In genomic region chr20:288956-289692, GRCh38 we compare ENCODE assay signal across 11 cellular contexts. TPM values are rescaled to one million over a fixed set of nuclear protein-coding genes. Genes with fewer than 3 reads are reported as not detected.
DNase-seq lines count a peak whose midpoint lies in the region; FAIRE-seq and TF ChIP-seq lines count a peak whose summit lies in the region.
"Had no signal": no experiment of that assay in that cellular context is flagged by ENCODE, and none has a peak within 500 bp of the region (broad histone marks: within the 10 kb centered on the region; RNA-seq: fewer than 3 reads in every experiment).

No MANE protein-coding gene starts in this region.

- H3K4me3 ChIP-seq in endodermal cell (ENCODE audit: low read length) (peak overlapping the region; percentile 95), retinal pigment epithelial cell (ENCODE audit: low read length) (peak overlapping the region; percentile 97)

- H3K4me1 ChIP-seq in endodermal cell (ENCODE audit: control insufficient read depth, insufficient read depth, low read length): no peaks in the 10 kb centered on the region

- peaks cover 14% of the 10 kb centered on the region for H3K36me3 Mint-ChIP-seq in endodermal cell (ENCODE audit: low read depth)

- FAIRE-seq in GM12891 (lab: Jason Lieb, UNC) (peak; percentile 67), H54 (lab: Jason Lieb, UNC) (no peak)

- TF ChIP-seq POLR2A in GM12891 (IDR thresholded peaks at IDR 0.05; ENCODE audit: low read depth, low read length) (no peak), H54 (IDR thresholded peaks at IDR 0.05; ENCODE audit: low read depth, low read length) (no peak)

- DNase-seq in GM12891 (ENCODE audit: insufficient read length, low spot score): no peak
- DNase-seq in NCI-H2029 (lab: John Stamatoyannopoulos, UW): peak; percentile 65
- no peak for DNase-seq in endodermal cell
- DNase-seq in retinal pigment epithelial cell (ENCODE audit: low read depth): no peak
- DNase-seq in DMS114 treated with DMSO at 0.1 percent for 48 hours (lab: John Stamatoyannopoulos, UW; ENCODE audit: unreplicated experiment): no peak
- no peak for DNase-seq in NCI-H1105 treated with DMSO at 0.1 percent for 48 hours (lab: John Stamatoyannopoulos, UW)
- DNase-seq in H54 (ENCODE audit: insufficient read length, low spot score): no peak
- DNase-seq: aorta, gastrocnemius medialis had no signal

- H3K4me1 Mint-ChIP-seq in endodermal cell: peaks cover 5% of the 10 kb centered on the region

- no peaks in the 10 kb centered on the region for H3K9me3 ChIP-seq in endodermal cell (ENCODE audit: control insufficient read depth, low read length)
- H3K9me3 ChIP-seq: gastrocnemius medialis, suprapubic skin had no signal

- no peak overlapping the region for H3K27ac ChIP-seq in endodermal cell (ENCODE audit: low read depth, low read length)

- H3K27ac Mint-ChIP-seq in endodermal cell: no peak overlapping the region

- WGBS in endodermal cell (ENCODE audit: insufficient coverage in 1 of 2, insufficient read length in 1 of 2), 2 experiments: 83 to 100% methylated on average over 1 to 3 of the region's 3 CpGs

- no peaks in the 10 kb centered on the region for H3K27me3 ChIP-seq in endodermal cell (ENCODE audit: control insufficient read depth, insufficient read depth, low read length, poor library complexity, severe bottlenecking)
- H3K27me3 ChIP-seq: gastrocnemius medialis, suprapubic skin had no signal

- TF ChIP-seq CTCF in endodermal cell (conservative IDR thresholded peaks at IDR 0.05) (no peak), retinal pigment epithelial cell (conservative IDR thresholded peaks at IDR 0.05; ENCODE audit: low read depth, low read length) (no peak)

- H3K9ac ChIP-seq in endodermal cell (ENCODE audit: extremely low read depth, low read length, poor library complexity, severe bottlenecking): no peak overlapping the region

- no peak overlapping the region for H3K4me3 Mint-ChIP-seq in endodermal cell

- no peaks in the 10 kb centered on the region for H3K36me3 ChIP-seq in endodermal cell (ENCODE audit: control insufficient read depth, insufficient read depth, low read length)
- H3K36me3 ChIP-seq: gastrocnemius medialis, suprapubic skin had no signal

- H3K9me3 Mint-ChIP-seq in endodermal cell: no peaks in the 10 kb centered on the region

- H3K27me3 Mint-ChIP-seq in endodermal cell (ENCODE audit: insufficient read depth): peaks cover 18% of the 10 kb centered on the region

TF ChIP-seq in GM12891, 5 proteins besides CTCF, POLR2A, EP300 and RAD21:
- TF ChIP-seq POU2F2 (IDR thresholded peaks at IDR 0.05; ENCODE audit: low read depth, low read length) (no peak), SPI1 (IDR thresholded peaks at IDR 0.05; ENCODE audit: low read depth, low read length) (no peak), PAX5 (IDR thresholded peaks at IDR 0.05; ENCODE audit: insufficient read depth, low read length, severe bottlenecking) (no peak), POLR2AphosphoS5 (IDR thresholded peaks at IDR 0.05; ENCODE audit: low read depth, low read length) (no peak), TAF1 (IDR thresholded peaks at IDR 0.05; ENCODE audit: low read depth, low read length) (no peak)
TF ChIP-seq in GM12891: peak in this region for 0.

RNA-seq across cellular contexts. Expression of gene C20orf96, which starts 1.4 kb away (rescaled TPM):
- 6.0 TPM for polyA plus RNA-seq in GM12891 (2012; ENCODE audit: low read depth, missing spikeins)
- total RNA-seq in endodermal cell: 10 to 100 TPM; 21.8 to 29.4 TPM
- 42.1 TPM for polyA plus RNA-seq in endodermal cell (2013, experiment 1 of 2)
- polyA plus RNA-seq in endodermal cell (2013, experiment 2 of 2): 32.5 TPM

RNA-seq across cellular contexts. Expression of gene ZCCHC3, which starts 8.2 kb away (rescaled TPM):
- polyA plus RNA-seq in GM12891 (2012; ENCODE audit: low read depth, missing spikeins): 14.4 TPM
- 10 to 100 TPM; 39.5 to 46.1 TPM for total RNA-seq in endodermal cell
- polyA plus RNA-seq in endodermal cell (2013, experiment 1 of 2): 41.4 TPM
- 36.9 TPM for polyA plus RNA-seq in endodermal cell (2013, experiment 2 of 2)

RNA-seq across cellular contexts. Expression of gene DEFB132, which starts 31.6 kb away (rescaled TPM):
- not detected for polyA plus RNA-seq in GM12891 (2012; ENCODE audit: low read depth, missing spikeins)
- total RNA-seq in endodermal cell: not detected
- not detected for polyA plus RNA-seq in endodermal cell (2013, experiment 1 of 2)
- not detected for polyA plus RNA-seq in endodermal cell (2013, experiment 2 of 2)
- total RNA-seq: aorta, gastrocnemius medialis, LHCN-M2 had no signal
- polyA plus RNA-seq: aorta had no signal

RNA-seq across cellular contexts. Expression of gene SOX12, which starts 36.2 kb away (rescaled TPM):
- 3.0 TPM for polyA plus RNA-seq in GM12891 (2012; ENCODE audit: low read depth, missing spikeins)
- total RNA-seq in endodermal cell: 10 to 100 TPM; 71.4 to 81.7 TPM
- 60.7 TPM for polyA plus RNA-seq in endodermal cell (2013, experiment 1 of 2)
- 57.0 TPM for polyA plus RNA-seq in endodermal cell (2013, experiment 2 of 2)

RNA-seq across cellular contexts. Expression of gene NRSN2, which starts 57.8 kb away (rescaled TPM):
- 13.1 TPM for polyA plus RNA-seq in GM12891 (2012; ENCODE audit: low read depth, missing spikeins)
- 10 to 100 TPM; 24.7 to 38.4 TPM for total RNA-seq in endodermal cell
- polyA plus RNA-seq in endodermal cell (2013, experiment 1 of 2): 34.9 TPM
- 37.1 TPM for polyA plus RNA-seq in endodermal cell (2013, experiment 2 of 2)
